1 cellular context compared by ENCODE assay signal in the genomic region with DNA sequence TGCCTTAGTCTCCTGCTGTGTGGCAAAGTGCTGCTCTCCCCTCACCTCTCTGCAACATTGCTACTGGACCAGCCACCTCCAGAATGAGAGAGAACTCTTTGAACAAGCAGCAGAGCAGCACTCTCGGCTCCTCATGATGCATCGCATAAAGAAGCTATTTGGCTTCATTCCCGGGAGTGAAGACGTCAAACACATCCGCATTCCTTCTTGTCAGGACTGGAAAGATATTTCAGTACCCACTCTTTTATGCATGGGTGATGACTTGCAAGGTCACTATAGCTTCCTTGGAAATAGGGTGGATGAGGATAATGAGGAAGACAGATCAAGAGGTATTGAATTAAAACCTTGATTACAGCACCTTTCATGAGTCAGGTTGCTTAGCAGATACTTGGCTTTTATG.
TF ChIP-seq lines count a peak whose summit lies in the region.

No MANE protein-coding gene starts in this region.

TF ChIP-seq in HepG2, 621 proteins besides CTCF, POLR2A, EP300 and RAD21:
- TF ChIP-seq, protein P1, sequence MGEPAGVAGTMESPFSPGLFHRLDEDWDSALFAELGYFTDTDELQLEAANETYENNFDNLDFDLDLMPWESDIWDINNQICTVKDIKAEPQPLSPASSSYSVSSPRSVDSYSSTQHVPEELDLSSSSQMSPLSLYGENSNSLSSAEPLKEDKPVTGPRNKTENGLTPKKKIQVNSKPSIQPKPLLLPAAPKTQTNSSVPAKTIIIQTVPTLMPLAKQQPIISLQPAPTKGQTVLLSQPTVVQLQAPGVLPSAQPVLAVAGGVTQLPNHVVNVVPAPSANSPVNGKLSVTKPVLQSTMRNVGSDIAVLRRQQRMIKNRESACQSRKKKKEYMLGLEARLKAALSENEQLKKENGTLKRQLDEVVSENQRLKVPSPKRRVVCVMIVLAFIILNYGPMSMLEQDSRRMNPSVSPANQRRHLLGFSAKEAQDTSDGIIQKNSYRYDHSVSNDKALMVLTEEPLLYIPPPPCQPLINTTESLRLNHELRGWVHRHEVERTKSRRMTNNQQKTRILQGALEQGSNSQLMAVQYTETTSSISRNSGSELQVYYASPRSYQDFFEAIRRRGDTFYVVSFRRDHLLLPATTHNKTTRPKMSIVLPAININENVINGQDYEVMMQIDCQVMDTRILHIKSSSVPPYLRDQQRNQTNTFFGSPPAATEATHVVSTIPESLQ (CRISPR knock-in tag; conservative IDR thresholded peaks at IDR 0.05): no peak
- TF ChIP-seq ZNF143 (CRISPR knock-in tag; IDR thresholded peaks at IDR 0.05): no peak
